8 cellular contexts compared by ENCODE assay signal in genomic region chr4:53378171-53378482, GRCh38. TPM values are rescaled to one million over a fixed set of nuclear protein-coding genes. Genes with fewer than 3 reads are reported as not detected.
DNase-seq lines count a peak whose midpoint lies in the region; ATAC-seq and TF ChIP-seq lines count a peak whose summit lies in the region.

No MANE protein-coding gene starts in this region.

- ATAC-seq in GM19043 (IDR thresholded peaks at IDR 0.05; ENCODE audit: low read depth, unreplicated experiment): peak; percentile 34
- no peak for ATAC-seq in GM21360 (IDR thresholded peaks at IDR 0.05; ENCODE audit: unreplicated experiment)

- H3K4me1 ChIP-seq in neuronal stem cell (ENCODE audit: control insufficient read depth in 2 of 2, insufficient read depth in 1 of 2, low read depth in 1 of 2, low read length in 2 of 2): peaks cover 2 to 4% of the 10 kb centered on the region in 2 donors

- no peaks in the 10 kb centered on the region for H3K9me3 ChIP-seq in neuronal stem cell (replicated peaks in 1 of 2; ENCODE audit: control insufficient read depth in 2 of 2, insufficient read depth in 1 of 2, low read depth in 1 of 2, low read length in 2 of 2)

- no peak for TF ChIP-seq CTCF in coronary artery (IDR thresholded peaks at IDR 0.05)

- H3K27ac ChIP-seq in coronary artery (peak overlapping the region; percentile 70 to 89), neuronal stem cell (replicated peaks; ENCODE audit: low read length) (no peak overlapping the region)

- H3K4me3 ChIP-seq in coronary artery (peak overlapping the region; percentile 95), neuronal stem cell (ENCODE audit: low read length in 2 of 2) (peak overlapping the region; percentile 80 to 97)

- no CpG with 5 or more reads among the region's 10 CpGs for WGBS in neuronal stem cell (ENCODE audit: extremely low coverage in 2 of 2, insufficient read length in 2 of 2, insufficient replicate concordance in 1 of 2), 2 donors

- peak overlapping the region; percentile 96 for H3K9ac ChIP-seq in neuronal stem cell (ENCODE audit: low read depth, low read length, poor library complexity)

- H2BK5ac ChIP-seq in neuronal stem cell (ENCODE audit: low read length): peak overlapping the region; percentile 90

- H2AFZ ChIP-seq in neuronal stem cell (ENCODE audit: low read length): peak overlapping the region; percentile 99

- H3K14ac ChIP-seq in neuronal stem cell (ENCODE audit: low read length): peak overlapping the region; percentile 89

- no peak overlapping the region for H2BK12ac ChIP-seq in neuronal stem cell (ENCODE audit: low read length)

- peak overlapping the region; percentile 77 for H3K4me2 ChIP-seq in neuronal stem cell (ENCODE audit: insufficient read depth, low read length, poor library complexity, severe bottlenecking)

- peak; percentile 18 for DNase-seq in HT-29 (ENCODE audit: low spot score)
- no peak for DNase-seq in coronary artery (ENCODE audit: low spot score)
- no peak for DNase-seq in neuronal stem cell (ENCODE audit: low spot score)
- DNase-seq in activated CD4-positive, CD25-positive, alpha-beta regulatory T cell treated with anti-CD3 and anti-CD28 coated beads, Interleukin-2, amount 50 U/mL, for 72 hours: no peak
- no peak for DNase-seq in NCI-H2227 treated with DMSO at 0.1 percent for 48 hours (lab: John Stamatoyannopoulos, UW)
- no peak for DNase-seq in NCI-H1417 treated with DMSO at 0.1 percent for 48 hours (lab: John Stamatoyannopoulos, UW)

- H3K36me3 ChIP-seq in neuronal stem cell (replicated peaks in 1 of 2; ENCODE audit: control insufficient read depth in 2 of 2, insufficient read depth in 2 of 2, low read length in 2 of 2): peaks cover 0 to 36% of the 10 kb centered on the region in 2 donors

- H2BK15ac ChIP-seq in neuronal stem cell (ENCODE audit: low read length): no peak overlapping the region

- peak overlapping the region; percentile 37 for H2AK5ac ChIP-seq in neuronal stem cell (ENCODE audit: low read depth, low read length)

- H3K23ac ChIP-seq in neuronal stem cell (ENCODE audit: low read depth, low read length, poor library complexity): peak overlapping the region; percentile 65

- no peak overlapping the region for H2BK120ac ChIP-seq in neuronal stem cell (ENCODE audit: low read depth, low read length)

- no peak overlapping the region for H4K91ac ChIP-seq in neuronal stem cell (ENCODE audit: low read depth, low read length, poor library complexity)

- no peak overlapping the region for H3K4ac ChIP-seq in neuronal stem cell (ENCODE audit: low read length)

- H4K8ac ChIP-seq in neuronal stem cell (ENCODE audit: low read depth, low read length): no peak overlapping the region

- H3K18ac ChIP-seq in neuronal stem cell (ENCODE audit: low read length): peak overlapping the region; percentile 99

- peaks cover 0 to 8% (median 0%) of the 10 kb centered on the region in 3 experiments for H3K27me3 ChIP-seq in neuronal stem cell (ENCODE audit: control insufficient read depth in 3 of 3, insufficient read depth in 3 of 3, low read depth in 1 of 3, low read length in 3 of 3)

- H3K79me1 ChIP-seq in neuronal stem cell (ENCODE audit: low read depth, low read length): peaks cover 4% of the 10 kb centered on the region

RNA-seq across cellular contexts. Expression of gene FIP1L1, which starts 0.7 kb away (rescaled TPM):
- 29.7 and 34.6 TPM in 2 replicates for total RNA-seq in HT-29 (2014; rRNA removed; shearing (Covaris generic))
- polyA plus RNA-seq in neuronal stem cell (2013, experiment 1 of 2): 93.4 TPM
- polyA plus RNA-seq in neuronal stem cell (2013, experiment 2 of 2): 94.5 TPM

RNA-seq across cellular contexts. Expression of gene SCFD2, which starts 12.3 kb away (rescaled TPM):
- 32.7 and 33.1 TPM in 2 replicates for total RNA-seq in HT-29 (2014; rRNA removed; shearing (Covaris generic))
- 3.2 TPM for polyA plus RNA-seq in neuronal stem cell (2013, experiment 1 of 2)
- polyA plus RNA-seq in neuronal stem cell (2013, experiment 2 of 2): 3.0 TPM
